In the genomic region with DNA sequence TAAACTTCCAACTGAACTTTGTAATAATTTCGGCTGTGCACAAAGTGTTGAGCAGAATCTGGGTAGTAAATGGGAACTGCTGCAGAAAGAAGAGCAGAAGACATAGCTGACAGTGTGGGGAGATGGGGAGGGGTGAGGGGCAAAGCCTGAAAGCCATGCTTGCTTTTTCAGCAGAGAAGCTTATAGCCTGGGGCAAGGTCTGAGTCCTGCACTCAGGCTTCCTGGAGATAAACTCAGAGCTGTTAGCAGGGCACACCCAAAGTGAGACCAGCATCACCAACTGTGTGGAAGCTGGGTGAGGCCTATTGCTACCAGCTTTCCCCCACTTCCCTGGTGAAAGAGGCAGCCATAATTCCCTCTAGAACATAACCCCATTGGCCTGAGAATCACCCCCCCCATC, we compare ENCODE assay signal across 20 cellular contexts. TPM values are rescaled to one million over a fixed set of nuclear protein-coding genes. Genes with fewer than 3 reads are reported as not detected.
"Had no signal": no experiment of that assay in that cellular context is flagged by ENCODE, and none has a peak within 500 bp of the region (broad histone marks: within the 10 kb centered on the region; RNA-seq: fewer than 3 reads in every experiment).

No MANE protein-coding gene starts in this region.

- H3K4me1 ChIP-seq: lower lobe of right lung, parathyroid adenoma, right lobe of liver, tibial nerve, vagina had no signal

- H3K9me3 ChIP-seq: lower lobe of right lung, neutrophil, right lobe of liver, thoracic aorta, tibial nerve, vagina had no signal

- H3K4me3 Mint-ChIP-seq: immature natural killer cell; natural killer cell; neural crest cell; stimulated activated naive B cell treated with anti-CD40 and anti-IgM and Interleukin-4, amounts not matched to agents 10 μg/mL and 1 μg/mL and 100 μg/mL, for 72 hours; stimulated activated naive CD8-positive, alpha-beta T cell treated with anti-CD3 and anti-CD28 coated beads, Interleukin-15, Interleukin-2, amounts not matched to agents 100 ng/mL and 50 ng/mL, for 24 hours had no signal

- H3K4me1 Mint-ChIP-seq: immature natural killer cell; natural killer cell; stimulated activated naive B cell treated with anti-CD40 and anti-IgM and Interleukin-4, amounts not matched to agents 10 μg/mL and 1 μg/mL and 100 μg/mL, for 72 hours had no signal

- H3K27me3 ChIP-seq: dorsolateral prefrontal cortex, neutrophil, right lobe of liver, tibial nerve, vagina had no signal

- H3K79me2 ChIP-seq: parathyroid adenoma had no signal

- DNase-seq: dorsolateral prefrontal cortex; effector CD4-positive, alpha-beta T cell; hypothalamus; immature natural killer cell; left ventricle myocardium superior; lower lobe of right lung; natural killer cell; right lobe of liver; small intestine; stimulated activated CD4-positive, alpha-beta T cell treated with anti-CD3 and anti-CD28 coated beads, Interleukin-15, amount 100 ng/mL, for 24 hours; stimulated activated CD4-positive, alpha-beta T cell treated with anti-CD3 and anti-CD28 coated beads, Interleukin-2, amount 100 ng/mL, for 48 hours; stimulated activated naive B cell treated with anti-CD40 and anti-IgM and Interleukin-4, amounts not matched to agents 10 μg/mL and 1 μg/mL and 100 μg/mL, for 72 hours had no signal

- H3K36me3 Mint-ChIP-seq: immature natural killer cell; natural killer cell; stimulated activated naive B cell treated with anti-CD40 and anti-IgM and Interleukin-4, amounts not matched to agents 10 μg/mL and 1 μg/mL and 100 μg/mL, for 72 hours had no signal

- H2AFZ ChIP-seq: parathyroid adenoma had no signal

- H3K27ac Mint-ChIP-seq: immature natural killer cell; natural killer cell; progenitor cell of endocrine pancreas; stimulated activated naive B cell treated with anti-CD40 and anti-IgM and Interleukin-4, amounts not matched to agents 10 μg/mL and 1 μg/mL and 100 μg/mL, for 72 hours; stimulated activated naive CD8-positive, alpha-beta T cell treated with anti-CD3 and anti-CD28 coated beads, Interleukin-15, Interleukin-2, amounts not matched to agents 100 ng/mL and 50 ng/mL, for 24 hours had no signal

- H3K9me3 Mint-ChIP-seq: immature natural killer cell; natural killer cell; stimulated activated naive B cell treated with anti-CD40 and anti-IgM and Interleukin-4, amounts not matched to agents 10 μg/mL and 1 μg/mL and 100 μg/mL, for 72 hours; stimulated activated naive CD8-positive, alpha-beta T cell treated with anti-CD3 and anti-CD28 coated beads, Interleukin-15, Interleukin-2, amounts not matched to agents 100 ng/mL and 50 ng/mL, for 24 hours had no signal

- H3K27me3 Mint-ChIP-seq: progenitor cell of endocrine pancreas had no signal

- H3K4me3 ChIP-seq: dorsolateral prefrontal cortex, lower lobe of right lung, right lobe of liver, thoracic aorta, tibial nerve, vagina had no signal

- H3K27ac ChIP-seq: dorsolateral prefrontal cortex, lower lobe of right lung, neutrophil, parathyroid adenoma, right lobe of liver, thoracic aorta, tibial nerve, vagina had no signal

- H3K36me3 ChIP-seq: lower lobe of right lung, neutrophil, right lobe of liver, thoracic aorta, tibial nerve, vagina had no signal

RNA-seq across cellular contexts. Expression of a gene that starts 15.6 kb away (rescaled TPM):
- total RNA-seq: natural killer cell had no signal
